In genomic region chr5:176497852-176498251, GRCh38 we compare ENCODE assay signal across 2 cellular contexts.
TF ChIP-seq lines count a peak whose summit lies in the region.

No MANE protein-coding gene starts in this region.

TF ChIP-seq in A549, 52 proteins besides CTCF, POLR2A, EP300 and RAD21:
- TF ChIP-seq MAFK (IDR thresholded peaks at IDR 0.05; ENCODE audit: partially characterized antibody) (peak; percentile 8), BHLHE40 (IDR thresholded peaks at IDR 0.05; ENCODE audit: low read depth, low read length) (no peak), FOSL2 (IDR thresholded peaks at IDR 0.05) (no peak), FOSL2 (CRISPR knock-in tag; IDR thresholded peaks at IDR 0.05) (peak; percentile 18; the same call in 1 of the 2 replicates)

TF ChIP-seq in IMR-90, 13 proteins besides CTCF, POLR2A, EP300 and RAD21:
- peak; percentile 6; the same call in 1 of the 2 replicates for TF ChIP-seq CEBPB (IDR thresholded peaks at IDR 0.05; ENCODE audit: low read depth, low read length)
- no peak for TF ChIP-seq RFX5 (IDR thresholded peaks at IDR 0.05; ENCODE audit: low read depth, low read length)
TF ChIP-seq in IMR-90: peak in this region for 1.
